Comparison of ENCODE assay signal across 31 cellular contexts in genomic region chr11:96456111-96456510, GRCh38.
"Had no signal": no experiment of that assay in that cellular context is flagged by ENCODE, and none has a peak within 500 bp of the region (broad histone marks: within the 10 kb centered on the region; RNA-seq: fewer than 3 reads in every experiment).

No MANE protein-coding gene starts in this region.

- H3K4me3 Mint-ChIP-seq: activated CD4-positive, alpha-beta T cell treated with anti-CD3 and anti-CD28 coated beads, Interleukin-2, amount 10 ng/mL, durations not matched to agents 24 days and 14 days; activated CD8-positive, alpha-beta T cell treated with anti-CD3 and anti-CD28 coated beads for 36 hours; activated naive CD4-positive, alpha-beta T cell treated with anti-CD3 and anti-CD28 coated beads, Interleukin-2, amount 50 U/mL, for 24 hours; T-cell; T-helper 17 cell had no signal

- H3K4me2 ChIP-seq: PC-9 had no signal

- H3K9me3 Mint-ChIP-seq: activated CD4-positive, alpha-beta T cell treated with anti-CD3 and anti-CD28 coated beads, Interleukin-2, amount 10 ng/mL, durations not matched to agents 24 days and 14 days; activated CD8-positive, alpha-beta T cell treated with anti-CD3 and anti-CD28 coated beads for 36 hours; activated naive CD4-positive, alpha-beta T cell treated with anti-CD3 and anti-CD28 coated beads, Interleukin-2, amount 50 U/mL, for 24 hours; activated T-helper 2 cell treated with anti-CD3 and anti-CD28 coated beads, Interferon-gamma antibody, Interleukin-2, Interleukin-4, amounts not matched to agents 10 μg/mL and 5 μg/mL and 100 μg/mL, durations not matched to agents 14 hours and 24 hours and 36 hours; T-cell had no signal

- H3K4me1 Mint-ChIP-seq: activated CD4-positive, alpha-beta T cell treated with anti-CD3 and anti-CD28 coated beads, Interleukin-2, amount 10 ng/mL, durations not matched to agents 24 days and 14 days; activated naive CD4-positive, alpha-beta T cell treated with anti-CD3 and anti-CD28 coated beads, Interleukin-2, amount 50 U/mL, for 24 hours; T-cell had no signal

- H3K36me3 Mint-ChIP-seq: activated naive CD4-positive, alpha-beta T cell treated with anti-CD3 and anti-CD28 coated beads, Interleukin-2, amount 50 U/mL, for 24 hours; T-cell had no signal

- H3K9me3 ChIP-seq: adrenal gland, body of pancreas, breast epithelium, MG63 had no signal

- H3K36me3 ChIP-seq: adrenal gland, breast epithelium, MG63 had no signal

- H2AFZ ChIP-seq: PC-9 had no signal

- H3K27me3 ChIP-seq: adrenal gland, body of pancreas had no signal

- DNase-seq: activated CD4-positive, alpha-beta T cell treated with anti-CD3 and anti-CD28 coated beads for 1 hour; activated CD4-positive, alpha-beta T cell treated with anti-CD3 and anti-CD28 coated beads, Interleukin-2, amount 10 ng/mL, durations not matched to agents 24 days and 14 days; activated CD4-positive, alpha-beta T cell treated with anti-CD3 and anti-CD28 coated beads, Interleukin-2, amount 50 U/mL, for 4 hours; activated CD4-positive, CD25-positive, alpha-beta regulatory T cell; activated CD8-positive, alpha-beta T cell treated with anti-CD3 and anti-CD28 coated beads for 36 hours; activated gamma-delta T cell; activated naive CD4-positive, alpha-beta T cell treated with Interleukin-2 at 50 U/mL for 16 hours; activated T-cell treated with anti-CD3 and anti-CD28 coated beads, Interleukin-2, amount 50 U/mL, for 1 hour; adrenal gland; body of pancreas; Kasumi-1; MG63; MV-4-11; NCI-H1092; NCI-H1436 treated with DMSO at 0.1 percent for 48 hours; NCI-H1694 treated with DMSO at 0.1 percent for 48 hours; NCI-H2029; NCI-H345; NCI-H524 treated with DMSO at 0.1 percent for 48 hours; PC-9; SIG-M5; T-cell; T-helper 17 cell; T-helper 9 cell had no signal

- H3K27ac Mint-ChIP-seq: activated CD4-positive, alpha-beta T cell treated with anti-CD3 and anti-CD28 coated beads, Interleukin-2, amount 10 ng/mL, durations not matched to agents 24 days and 14 days; activated CD8-positive, alpha-beta T cell treated with anti-CD3 and anti-CD28 coated beads for 36 hours; activated naive CD4-positive, alpha-beta T cell treated with anti-CD3 and anti-CD28 coated beads, Interleukin-2, amount 50 U/mL, for 24 hours; activated T-helper 2 cell treated with anti-CD3 and anti-CD28 coated beads, Interferon-gamma antibody, Interleukin-2, Interleukin-4, amounts not matched to agents 10 μg/mL and 5 μg/mL and 100 μg/mL, durations not matched to agents 14 hours and 24 hours and 36 hours; T-cell; T-helper 17 cell had no signal

- H3K27ac ChIP-seq: adrenal gland, body of pancreas, breast epithelium, PC-9, RWPE1, VCaP had no signal

- H3K4me1 ChIP-seq: adrenal gland, body of pancreas, breast epithelium had no signal

- ATAC-seq: activated CD8-positive, alpha-beta T cell treated with anti-CD3 and anti-CD28 coated beads for 36 hours; body of pancreas; Right ventricle myocardium inferior; SK-N-SH treated with all-trans-retinoic acid at 6 μM for 48 hours; T-cell; T-helper 17 cell had no signal

- H3K4me3 ChIP-seq: adrenal gland, body of pancreas, breast epithelium, MG63, PC-9 had no signal
